Comparison of ENCODE assay signal across 12 cellular contexts in the genomic region with DNA sequence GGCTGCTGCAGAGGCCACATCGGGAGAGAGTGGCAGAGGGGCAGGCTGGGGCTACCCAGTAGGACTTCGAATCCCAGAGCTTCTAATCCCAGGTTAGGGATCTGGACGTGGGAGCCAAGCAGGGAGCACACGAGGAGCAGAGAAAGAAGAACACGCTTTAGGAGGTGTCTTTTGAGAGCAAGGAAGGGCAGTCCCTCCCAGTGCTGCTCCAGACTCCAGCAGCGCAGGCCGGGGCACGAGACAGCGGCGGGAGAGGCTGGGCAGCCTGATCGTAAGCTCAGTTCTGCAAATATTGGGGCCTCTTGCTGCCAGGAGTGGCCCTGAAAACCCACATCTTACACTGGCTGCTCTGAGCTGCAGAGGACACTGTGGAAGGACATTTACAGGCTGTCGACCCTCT.
DNase-seq lines count a peak whose midpoint lies in the region; ATAC-seq, FAIRE-seq and TF ChIP-seq lines count a peak whose summit lies in the region.
"Had no signal": no experiment of that assay in that cellular context is flagged by ENCODE, and none has a peak within 500 bp of the region (broad histone marks: within the 10 kb centered on the region; RNA-seq: fewer than 3 reads in every experiment).

No MANE protein-coding gene starts in this region.

- no peaks in the 10 kb centered on the region for H3K9me3 Mint-ChIP-seq in memory B cell
- H3K9me3 Mint-ChIP-seq in HFFc6, result no peaks in the 10 kb centered on the region
- H3K9me3 Mint-ChIP-seq in activated naive CD4-positive, alpha-beta T cell treated with anti-CD3 and anti-CD28 coated beads, Interleukin-2, amount 50 U/mL, for 72 hours, result no peaks in the 10 kb centered on the region
- H3K9me3 Mint-ChIP-seq: neural crest cell had no signal

- no peak overlapping the region for H2AFZ ChIP-seq in H1 (ENCODE audit: low read length)
- H2AFZ ChIP-seq: hepatocyte had no signal

- H2AK5ac ChIP-seq in H1 (ENCODE audit: low read depth, low read length), result no peak overlapping the region

- H3K27me3 Mint-ChIP-seq in memory B cell (no peaks in the 10 kb centered on the region), HFFc6 (ENCODE audit: insufficient read depth) (peaks cover 7% of the 10 kb centered on the region)
- H3K27me3 Mint-ChIP-seq: activated naive CD8-positive, alpha-beta T cell had no signal

- no peak for TF ChIP-seq EP300 in H1 (IDR thresholded peaks at IDR 0.05; ENCODE audit: borderline replicate concordance in 1 of 2, low read depth in 2 of 2, low read length in 2 of 2)

- no peak overlapping the region for H3K4me2 ChIP-seq in H1 (ENCODE audit: insufficient read depth in 1 of 2, low read depth in 2 of 2, low read length in 2 of 2)
- H3K4me2 ChIP-seq: hepatocyte had no signal

- H3K9me3 ChIP-seq in H1 (ENCODE audit: insufficient read depth in 2 of 2, low read depth in 1 of 2, low read length in 1 of 2) (no peaks in the 10 kb centered on the region), subcutaneous abdominal adipose tissue (ENCODE audit: control insufficient read depth in 5 of 5, low read length in 5 of 5) (no peaks in the 10 kb centered on the region)

- H3K4me3 Mint-ChIP-seq in memory B cell (no peak overlapping the region), HFFc6 (no peak overlapping the region)
- H3K4me3 Mint-ChIP-seq: activated naive CD8-positive, alpha-beta T cell; neural crest cell had no signal

- H3K27ac Mint-ChIP-seq in memory B cell (peak overlapping the region; percentile 95), HFFc6 (no peak overlapping the region)
- H3K27ac Mint-ChIP-seq in activated naive CD4-positive, alpha-beta T cell treated with anti-CD3 and anti-CD28 coated beads, Interleukin-2, amount 50 U/mL, for 72 hours, result no peak overlapping the region
- H3K27ac Mint-ChIP-seq: activated naive CD8-positive, alpha-beta T cell had no signal

- H4K91ac ChIP-seq in H1 (replicated peaks; ENCODE audit: insufficient read length, low read length), result no peak overlapping the region

- H3K23me2 ChIP-seq in H1 (ENCODE audit: low read depth, low read length), result peaks cover 13% of the 10 kb centered on the region; the same call in 1 of the 2 replicates

- H4K5ac ChIP-seq in H1 (ENCODE audit: insufficient read length, low read depth, low read length), result no peak overlapping the region

- H3K9ac ChIP-seq in H1 (replicated peaks in 1 of 4; ENCODE audit: extremely low read depth in 1 of 4, low read depth in 3 of 4, low read length in 3 of 4), result no peak overlapping the region
- H3K9ac ChIP-seq in subcutaneous abdominal adipose tissue (ENCODE audit: low read length in 5 of 5), result no peak overlapping the region

- CTCF ChIA-PET in H1 (lab: Charles Lee; ENCODE audit: partially characterized antibody), result interaction anchor here (1.0 to 1.8 kb wide), 7 partner anchors 14 to 304 kb away, joined by 3 to 16 read pairs (median 3); no protein-coding TSS in a partner anchor

- POLR2A ChIA-PET in H1 (lab: Charles Lee; ENCODE audit: partially characterized antibody), result no interaction called here

- H2BK5ac ChIP-seq in H1 (ENCODE audit: low read depth, low read length), result peak overlapping the region; percentile 8; the same call in 1 of the 2 replicates

- no peak overlapping the region for H2BK20ac ChIP-seq in H1 (ENCODE audit: low read length)

- TF ChIP-seq CTCF in H1 (IDR thresholded peaks at IDR 0.05; ENCODE audit: control extremely low read depth in 1 of 3, insufficient read depth in 1 of 3, low read depth in 1 of 3, low read length in 3 of 3) (no peak), HFFc6 (IDR thresholded peaks at IDR 0.05) (no peak)

- 86% methylated on average over 12 of the region's 12 CpGs; no CpG with 5 or more reads in 1 of the 2 experiments for WGBS in H1 (ENCODE audit: extremely low coverage in 1 of 2, insufficient coverage in 1 of 2, insufficient read length in 1 of 2, insufficient replicate concordance in 2 of 2, low coverage in 1 of 2, low lambda C conversion rate in 2 of 2, missing lambda C conversion rate in 1 of 2), 2 experiments

- H4K8ac ChIP-seq in H1 (ENCODE audit: extremely low read depth, insufficient read depth, low read length), result no peak overlapping the region; the same call in 1 of the 2 replicates

- no peak overlapping the region for H2BK15ac ChIP-seq in H1 (ENCODE audit: low read length)

- no peaks in the 10 kb centered on the region for H3K36me3 ChIP-seq in H1 (ENCODE audit: control insufficient read depth in 2 of 4, insufficient read depth in 4 of 4, low read length in 3 of 4)
- peaks cover 0 to 36% (median 26%) of the 10 kb centered on the region in 5 donors for H3K36me3 ChIP-seq in subcutaneous abdominal adipose tissue (ENCODE audit: control insufficient read depth in 5 of 5, insufficient read depth in 5 of 5, low read length in 5 of 5)

- H3K79me1 ChIP-seq in H1 (ENCODE audit: low read depth, low read length), result peaks cover 2% of the 10 kb centered on the region

- H3K23ac ChIP-seq in H1 (ENCODE audit: insufficient read length), result no peak overlapping the region

- FAIRE-seq in H1 (lab: Jason Lieb, UNC), result no peak

- H3K79me2 ChIP-seq in H1 (ENCODE audit: control insufficient read depth in 1 of 2, insufficient read depth in 2 of 2, low read length in 2 of 2), result no peaks in the 10 kb centered on the region

- H3K27ac ChIP-seq in H1 (ENCODE audit: low read depth, low read length), result no peak overlapping the region
- peak overlapping the region; percentile 51 for H3K27ac ChIP-seq in subcutaneous abdominal adipose tissue (ENCODE audit: low read depth, low read length)
- H3K27ac ChIP-seq: hepatocyte had no signal

- DNase-seq in H1 (ENCODE audit: low read depth in 1 of 2, low spot score in 2 of 2), result no peak
- no peak for DNase-seq in memory B cell (ENCODE audit: low spot score in 2 of 2)
- DNase-seq in HFFc6, result no peak
- DNase-seq in activated naive CD4-positive, alpha-beta T cell treated with anti-CD3 and anti-CD28 coated beads, Interleukin-2, amount 50 U/mL, for 72 hours (ENCODE audit: low spot score in 2 of 2), result no peak
- DNase-seq: DND-41, left colon had no signal

- no peak overlapping the region for H2BK120ac ChIP-seq in H1 (replicated peaks; ENCODE audit: low read depth, low read length)

- TF ChIP-seq POLR2A in H1 (IDR thresholded peaks at IDR 0.05; ENCODE audit: control extremely low read depth in 1 of 2, low read depth in 2 of 2, low read length in 2 of 2), result no peak

- H3K18ac ChIP-seq in H1 (ENCODE audit: extremely low read depth, low read length), result no peak overlapping the region

- no peaks in the 10 kb centered on the region for H3K27me3 ChIP-seq in H1 (replicated peaks in 1 of 4; ENCODE audit: control insufficient read depth in 3 of 4, extremely low read depth in 1 of 4, insufficient read depth in 3 of 4, low read length in 3 of 4)
- no peaks in the 10 kb centered on the region for H3K27me3 ChIP-seq in subcutaneous abdominal adipose tissue (ENCODE audit: control insufficient read depth in 5 of 5, insufficient read depth in 4 of 5, low read length in 5 of 5)
- H3K27me3 ChIP-seq: hepatocyte had no signal

- peaks cover 0 to 6% of the 10 kb centered on the region in 2 experiments for H4K20me1 ChIP-seq in H1 (replicated peaks in 1 of 2; ENCODE audit: control insufficient read depth in 1 of 2, insufficient read depth in 2 of 2, low read length in 2 of 2)

- no peak overlapping the region for H3K56ac ChIP-seq in H1 (replicated peaks; ENCODE audit: insufficient read length, low read depth, low read length)

- ATAC-seq in SK-N-SH treated with all-trans-retinoic acid at 6 μM for 48 hours (peak; percentile 9; the same call in 1 of the 3 replicates), memory B cell (ENCODE audit: low read depth) (no peak), GM19328 (IDR thresholded peaks at IDR 0.05; ENCODE audit: unreplicated experiment) (no peak)
- no peak for ATAC-seq in activated naive CD4-positive, alpha-beta T cell treated with anti-CD3 and anti-CD28 coated beads, Interleukin-2, amount 50 U/mL, for 72 hours
- ATAC-seq: left colon had no signal

- H3K4me1 ChIP-seq in H1 (replicated peaks in 1 of 4; ENCODE audit: control insufficient read depth in 3 of 4, insufficient read depth in 4 of 4, low read length in 3 of 4) (peaks cover 4 to 15% (median 9%) of the 10 kb centered on the region in 4 experiments), subcutaneous abdominal adipose tissue (ENCODE audit: control insufficient read depth in 5 of 5, insufficient read depth in 5 of 5, low read length in 5 of 5) (peaks cover 2 to 53% (median 21%) of the 10 kb centered on the region in 5 donors)

- no peak overlapping the region for H3K14ac ChIP-seq in H1 (ENCODE audit: insufficient read length)

- H3K36me3 Mint-ChIP-seq in memory B cell (peaks cover 14% of the 10 kb centered on the region), HFFc6 (ENCODE audit: low read depth) (peaks cover 28% of the 10 kb centered on the region)
- no peaks in the 10 kb centered on the region for H3K36me3 Mint-ChIP-seq in activated naive CD4-positive, alpha-beta T cell treated with anti-CD3 and anti-CD28 coated beads, Interleukin-2, amount 50 U/mL, for 72 hours

- no peak overlapping the region for H3K4ac ChIP-seq in H1 (replicated peaks; ENCODE audit: insufficient read length, low read depth, low read length)

- H2BK12ac ChIP-seq in H1 (ENCODE audit: low read depth, low read length), result no peak overlapping the region

- no peak for TF ChIP-seq RAD21 in H1 (IDR thresholded peaks at IDR 0.05 in 1 of 2, conservative IDR thresholded peaks at IDR 0.05 in 1 of 2; ENCODE audit: low read depth in 2 of 2, low read length in 2 of 2)

- H3K4me3 ChIP-seq in H1 (ENCODE audit: extremely low read depth in 1 of 4, insufficient read depth in 2 of 4, low read depth in 3 of 4, low read length in 4 of 4) (no peak overlapping the region), subcutaneous abdominal adipose tissue (ENCODE audit: low read depth in 1 of 5, low read length in 5 of 5) (no peak overlapping the region)
- H3K4me3 ChIP-seq: hepatocyte had no signal

- peaks cover 63% of the 10 kb centered on the region for H3K4me1 Mint-ChIP-seq in memory B cell
- no peaks in the 10 kb centered on the region for H3K4me1 Mint-ChIP-seq in HFFc6 (ENCODE audit: low read depth)

TF ChIP-seq in SK-N-SH treated with all-trans-retinoic acid at 6 μM for 48 hours, 23 proteins besides CTCF, POLR2A, EP300 and RAD21 (continues in another document):
- TF ChIP-seq ZFP30 (CRISPR knock-in tag; IDR thresholded peaks at IDR 0.05), result no peak
- no peak for TF ChIP-seq GLIS3 (CRISPR knock-in tag; IDR thresholded peaks at IDR 0.05)
- TF ChIP-seq ISL1 (CRISPR knock-in tag; IDR thresholded peaks at IDR 0.05), result no peak

TF ChIP-seq in H1, 55 proteins besides CTCF, POLR2A, EP300 and RAD21 (continues in another document):
- no peak for TF ChIP-seq NRF1 (IDR thresholded peaks at IDR 0.05; ENCODE audit: low read depth, low read length)
- TF ChIP-seq RNF2 (IDR thresholded peaks at IDR 0.05; ENCODE audit: borderline replicate concordance, low read depth, low read length, missing control alignments, poor library complexity, severe bottlenecking), result no peak
- no peak for TF ChIP-seq BRCA1 (IDR thresholded peaks at IDR 0.05; ENCODE audit: low read depth, low read length)
- TF ChIP-seq SRF (IDR thresholded peaks at IDR 0.05; ENCODE audit: low read depth, low read length), result no peak
